In genomic region chr3:187777331-187778046, GRCh38 we compare ENCODE assay signal across 8 cellular contexts. TPM values are rescaled to one million over a fixed set of nuclear protein-coding genes. Genes with fewer than 3 reads are reported as not detected.
DNase-seq lines count a peak whose midpoint lies in the region; ATAC-seq and TF ChIP-seq lines count a peak whose summit lies in the region.

No MANE protein-coding gene starts in this region.

- no peak overlapping the region for H4K91ac ChIP-seq in mesenchymal stem cell (ENCODE audit: low read length)

- H3K27me3 Mint-ChIP-seq in activated CD4-positive, alpha-beta T cell treated with anti-CD3 and anti-CD28 coated beads for 36 hours: peaks cover 11% of the 10 kb centered on the region
- H3K27me3 Mint-ChIP-seq in activated T-cell treated with anti-CD3 and anti-CD28 coated beads, Interleukin-2, amount 50 U/mL, for 4 hours (ENCODE audit: low read depth): no peaks in the 10 kb centered on the region

- DNase-seq in activated CD4-positive, alpha-beta T cell treated with anti-CD3 and anti-CD28 coated beads for 36 hours: peak; percentile 69
- DNase-seq in activated CD4-positive, alpha-beta T cell treated with anti-CD3 and anti-CD28 coated beads for 1 hour: no peak
- DNase-seq in Karpas-422 (peak; percentile 60), mesenchymal stem cell (peak; percentile 12), AG20443 (ENCODE audit: low spot score) (no peak), uterus (no peak)
- DNase-seq in activated T-cell treated with anti-CD3 and anti-CD28 coated beads, Interleukin-2, amount 50 U/mL, for 4 hours: peak; percentile 16

- no peaks in the 10 kb centered on the region for H3K9me3 Mint-ChIP-seq in activated CD4-positive, alpha-beta T cell treated with anti-CD3 and anti-CD28 coated beads for 36 hours (ENCODE audit: low read depth)
- no peaks in the 10 kb centered on the region for H3K9me3 Mint-ChIP-seq in activated T-cell treated with anti-CD3 and anti-CD28 coated beads, Interleukin-2, amount 50 U/mL, for 4 hours

- no peak overlapping the region for H2BK12ac ChIP-seq in mesenchymal stem cell (ENCODE audit: low read length in 2 of 2)

- H2BK15ac ChIP-seq in mesenchymal stem cell (ENCODE audit: low read depth, poor library complexity, severe bottlenecking): no peak overlapping the region

- TF ChIP-seq POLR2A in uterus (IDR thresholded peaks at IDR 0.05): no peak

- no peak overlapping the region for H3K4me2 ChIP-seq in Karpas-422 (ENCODE audit: low read depth, low read length, poor library complexity, severe bottlenecking)
- H3K4me2 ChIP-seq in mesenchymal stem cell (ENCODE audit: low read length, poor library complexity, severe bottlenecking): no peak overlapping the region

- no peak overlapping the region for H3K9ac ChIP-seq in Karpas-422 (ENCODE audit: low read length)
- H3K9ac ChIP-seq in mesenchymal stem cell (ENCODE audit: low read length): no peak overlapping the region

- no peak overlapping the region for H4K8ac ChIP-seq in mesenchymal stem cell (ENCODE audit: low read length)

- H3K4me1 ChIP-seq in Karpas-422 (ENCODE audit: low read length): peaks cover 34% of the 10 kb centered on the region
- no peaks in the 10 kb centered on the region for H3K4me1 ChIP-seq in mesenchymal stem cell (ENCODE audit: control insufficient read depth, insufficient read depth, low read depth, low read length)
- H3K4me1 ChIP-seq in uterus: no peaks in the 10 kb centered on the region

- H3K27me3 ChIP-seq in Karpas-422 (ENCODE audit: low read length) (no peaks in the 10 kb centered on the region), mesenchymal stem cell (ENCODE audit: control insufficient read depth in 1 of 2, insufficient read depth in 1 of 2, low read length in 2 of 2) (no peaks in the 10 kb centered on the region), uterus (no peaks in the 10 kb centered on the region)

- H3K79me1 ChIP-seq in mesenchymal stem cell (replicated peaks; ENCODE audit: low read length, poor library complexity, severe bottlenecking): no peaks in the 10 kb centered on the region

- CTCF ChIA-PET in activated CD4-positive, alpha-beta T cell treated with anti-CD3 and anti-CD28 coated beads for 36 hours (lab: Charles Lee): interaction anchor here (1.1 to 2.1 kb wide), 3 partner anchors 8 to 30 kb away, joined by 3 to 9 read pairs (median 3); no protein-coding TSS in a partner anchor

- H4K20me1 ChIP-seq in Karpas-422 (ENCODE audit: insufficient read depth, low read depth, low read length): no peaks in the 10 kb centered on the region

- peaks cover 38% of the 10 kb centered on the region for H3K4me1 Mint-ChIP-seq in activated CD4-positive, alpha-beta T cell treated with anti-CD3 and anti-CD28 coated beads for 36 hours
- peaks cover 31% of the 10 kb centered on the region for H3K4me1 Mint-ChIP-seq in activated T-cell treated with anti-CD3 and anti-CD28 coated beads, Interleukin-2, amount 50 U/mL, for 4 hours (ENCODE audit: low read depth)

- no peak overlapping the region for H3K18ac ChIP-seq in mesenchymal stem cell (ENCODE audit: low read depth in 1 of 2, low read length in 2 of 2)

- H3K27ac ChIP-seq in Karpas-422 (ENCODE audit: low read length): no peak overlapping the region
- H3K27ac ChIP-seq in mesenchymal stem cell (ENCODE audit: low read length, poor library complexity, severe bottlenecking): no peak overlapping the region
- H3K27ac ChIP-seq in uterus: no peak overlapping the region

- ATAC-seq in activated CD4-positive, alpha-beta T cell treated with anti-CD3 and anti-CD28 coated beads for 36 hours: peak; percentile 88
- ATAC-seq in activated T-cell treated with anti-CD3 and anti-CD28 coated beads, Interleukin-2, amount 50 U/mL, for 4 hours: peak; percentile 85 to 88
- ATAC-seq in HG02840 (IDR thresholded peaks at IDR 0.05; ENCODE audit: low FRiP score, unreplicated experiment): no peak

- H2AK5ac ChIP-seq in mesenchymal stem cell (ENCODE audit: low read length, severe bottlenecking): no peak overlapping the region

- no peak overlapping the region for H3K14ac ChIP-seq in mesenchymal stem cell (ENCODE audit: low read length in 2 of 2)

- H3K79me2 ChIP-seq in Karpas-422 (ENCODE audit: low read length): no peaks in the 10 kb centered on the region

- H3K9me2 ChIP-seq in Karpas-422 (replicated peaks; ENCODE audit: insufficient read depth, low read length): peaks cover 9% of the 10 kb centered on the region; the same call in 1 of the 2 replicates

- no peak overlapping the region for H3K23ac ChIP-seq in mesenchymal stem cell (ENCODE audit: low read length in 2 of 2)

- H2BK120ac ChIP-seq in mesenchymal stem cell (ENCODE audit: low read depth, low read length): no peak overlapping the region

- POLR2A ChIA-PET in activated CD4-positive, alpha-beta T cell treated with anti-CD3 and anti-CD28 coated beads for 36 hours (lab: Charles Lee): interaction anchor here (0.5 to 1.1 kb wide), 6 partner anchors 23 to 477 kb away, joined by 3 to 8 read pairs (median 4); no protein-coding TSS in a partner anchor

- WGBS in mesenchymal stem cell: 71% methylated on average over 6 of the region's 6 CpGs

- intact Hi-C loops in activated CD4-positive, alpha-beta T cell treated with anti-CD3 and anti-CD28 coated beads for 36 hours (cut with DNase I, micrococcal nuclease): loop anchor here (1.0 to 5.0 kb wide), 8 partner anchors 23 to 1011 kb away; partner anchors contain the start of gene BCL6 (in 1 of the 2)
- intact Hi-C loops in uterus (cut with DNase I; ENCODE audit: low total_unique reads): no loop called here

- H3K36me3 Mint-ChIP-seq in activated CD4-positive, alpha-beta T cell treated with anti-CD3 and anti-CD28 coated beads for 36 hours (ENCODE audit: low read depth): no peaks in the 10 kb centered on the region
- no peaks in the 10 kb centered on the region for H3K36me3 Mint-ChIP-seq in activated T-cell treated with anti-CD3 and anti-CD28 coated beads, Interleukin-2, amount 50 U/mL, for 4 hours (ENCODE audit: insufficient read depth)

- H3K36me3 ChIP-seq in Karpas-422 (ENCODE audit: insufficient read depth, low read length): no peaks in the 10 kb centered on the region
- no peaks in the 10 kb centered on the region for H3K36me3 ChIP-seq in mesenchymal stem cell (ENCODE audit: control insufficient read depth in 1 of 2, insufficient read depth in 2 of 2, low read depth in 1 of 2, low read length in 2 of 2)
- no peaks in the 10 kb centered on the region for H3K36me3 ChIP-seq in uterus

- H3K4ac ChIP-seq in mesenchymal stem cell (ENCODE audit: low read depth in 1 of 2, low read length in 2 of 2): no peak overlapping the region

- H3K4me3 ChIP-seq in Karpas-422 (ENCODE audit: low read length) (no peak overlapping the region), mesenchymal stem cell (ENCODE audit: insufficient read depth in 1 of 2, low read depth in 1 of 2, low read length in 2 of 2) (no peak overlapping the region), uterus (no peak overlapping the region)

- H3K4me3 Mint-ChIP-seq in activated CD4-positive, alpha-beta T cell treated with anti-CD3 and anti-CD28 coated beads for 36 hours: peak overlapping the region; percentile 27
- H3K4me3 Mint-ChIP-seq in activated T-cell treated with anti-CD3 and anti-CD28 coated beads, Interleukin-2, amount 50 U/mL, for 4 hours: peak overlapping the region; percentile 43

- H3K27ac Mint-ChIP-seq in activated CD4-positive, alpha-beta T cell treated with anti-CD3 and anti-CD28 coated beads for 36 hours: peak overlapping the region; percentile 92

- H2BK5ac ChIP-seq in mesenchymal stem cell (ENCODE audit: low read depth, low read length, poor library complexity, severe bottlenecking): no peak overlapping the region

- H2AFZ ChIP-seq in Karpas-422 (ENCODE audit: low read length) (peak overlapping the region; percentile 55; the same call in 1 of the 2 replicates), mesenchymal stem cell (ENCODE audit: low read depth, low read length) (no peak overlapping the region)

- TF ChIP-seq CTCF in uterus (IDR thresholded peaks at IDR 0.05): no peak

- no peaks in the 10 kb centered on the region for H3K9me3 ChIP-seq in Karpas-422 (ENCODE audit: low read length)
- H3K9me3 ChIP-seq in mesenchymal stem cell (ENCODE audit: control insufficient read depth, low read length): no peaks in the 10 kb centered on the region
- no peaks in the 10 kb centered on the region for H3K9me3 ChIP-seq in uterus

RNA-seq across cellular contexts. Expression of gene BCL6, which starts 32.2 kb away (rescaled TPM):
- total RNA-seq in activated CD4-positive, alpha-beta T cell treated with anti-CD3 and anti-CD28 coated beads for 36 hours: 10 to 100 TPM; 42.9 to 52.8 TPM
- total RNA-seq in Karpas-422 (2014; rRNA removed; shearing (Covaris generic); ENCODE audit: low replicate concordance): 488 and 569 TPM in 2 replicates
- 10 to 100 TPM; 35.7 to 40.5 (median 39.1) TPM for total RNA-seq in activated T-cell treated with anti-CD3 and anti-CD28 coated beads, Interleukin-2, amount 50 U/mL, for 4 hours
- polyA plus RNA-seq in mesenchymal stem cell (2013, experiment 1 of 2): 20.5 TPM
- 18.5 TPM for polyA plus RNA-seq in mesenchymal stem cell (2013, experiment 2 of 2)
- total RNA-seq in uterus: 100 to 1,000 TPM in 1 of 4 donors, 10 to 100 TPM in 2, 1 to 10 TPM in 1; 6.6 to 188 (median 51.0) TPM

Comparison
In these comparisons a context has a peak if more than half of its experiments do, and no peak if none do; other contexts are left out.
1. DNase-seq: peak in activated CD4-positive, alpha-beta T cell treated with anti-CD3 and anti-CD28 coated beads for 36 hours (single experiment), Karpas-422 (single experiment), activated T-cell treated with anti-CD3 and anti-CD28 coated beads, Interleukin-2, amount 50 U/mL, for 4 hours (single experiment) and mesenchymal stem cell (single experiment); none in activated CD4-positive, alpha-beta T cell treated with anti-CD3 and anti-CD28 coated beads for 1 hour (single experiment), AG20443 (single experiment) and uterus (0 of 2).